19 cellular contexts compared by ENCODE assay signal in genomic region chr6:123529058-123529457, GRCh38.
DNase-seq lines count a peak whose midpoint lies in the region; ATAC-seq and TF ChIP-seq lines count a peak whose summit lies in the region.
"Had no signal": no experiment of that assay in that cellular context is flagged by ENCODE, and none has a peak within 500 bp of the region (broad histone marks: within the 10 kb centered on the region; RNA-seq: fewer than 3 reads in every experiment).

No MANE protein-coding gene starts in this region.

- no peaks in the 10 kb centered on the region for H3K36me3 Mint-ChIP-seq in activated CD4-positive, alpha-beta T cell treated with anti-CD3 and anti-CD28 coated beads, Interleukin-2, amount 10 ng/mL, durations not matched to agents 7 days and 5 days (ENCODE audit: low read depth)
- H3K36me3 Mint-ChIP-seq: activated naive CD4-positive, alpha-beta T cell treated with anti-CD3 and anti-CD28 coated beads, Interleukin-2, amount 10 ng/mL, durations not matched to agents 7 days and 5 days; CD4-positive, CD25-positive, alpha-beta regulatory T cell had no signal

- no peaks in the 10 kb centered on the region for H3F3A ChIP-seq in PC-9 (ENCODE audit: insufficient read depth, low read depth)

- TF ChIP-seq POLR2A in heart left ventricle (IDR thresholded peaks at IDR 0.05) (no peak), thyroid gland (IDR thresholded peaks at IDR 0.05) (no peak)

- no TSS peak for BruUV-seq in PC-9 (replicated peaks; lab: Mats Ljungman, UMichigan)

- H3K36me3 ChIP-seq in heart left ventricle (no peaks in the 10 kb centered on the region), PC-9 (ENCODE audit: low read depth) (no peaks in the 10 kb centered on the region), thyroid gland (no peaks in the 10 kb centered on the region)
- H3K36me3 ChIP-seq: right atrium auricular region had no signal

- no peak overlapping the region for H3K27ac Mint-ChIP-seq in activated CD4-positive, alpha-beta T cell treated with anti-CD3 and anti-CD28 coated beads, Interleukin-2, amount 10 ng/mL, durations not matched to agents 7 days and 5 days
- H3K27ac Mint-ChIP-seq: activated CD4-positive, alpha-beta T cell treated with anti-CD3 and anti-CD28 coated beads for 36 hours; activated naive CD4-positive, alpha-beta T cell treated with anti-CD3 and anti-CD28 coated beads, Interleukin-2, amount 10 ng/mL, durations not matched to agents 7 days and 5 days; CD4-positive, CD25-positive, alpha-beta regulatory T cell had no signal

- intact Hi-C loops in heart left ventricle (cut with DNase I), result no loop called here
- intact Hi-C loops in Right ventricle myocardium superior (cut with DNase I), result no loop called here
- intact Hi-C loops in PC-9 (cut with micrococcal nuclease; ENCODE audit: unreplicated experiment), result no loop called here
- intact Hi-C loops in thyroid gland (cut with DNase I), result no loop called here

- no peaks in the 10 kb centered on the region for H3K4me1 Mint-ChIP-seq in activated CD4-positive, alpha-beta T cell treated with anti-CD3 and anti-CD28 coated beads, Interleukin-2, amount 10 ng/mL, durations not matched to agents 7 days and 5 days
- H3K4me1 Mint-ChIP-seq: activated CD4-positive, alpha-beta T cell treated with anti-CD3 and anti-CD28 coated beads for 36 hours; activated naive CD4-positive, alpha-beta T cell treated with anti-CD3 and anti-CD28 coated beads, Interleukin-2, amount 10 ng/mL, durations not matched to agents 7 days and 5 days; CD4-positive, CD25-positive, alpha-beta regulatory T cell; central memory CD8-positive, alpha-beta T cell had no signal

- H3K4me1 ChIP-seq in heart left ventricle, result peaks cover 0 to 14% (median 0%) of the 10 kb centered on the region in 12 donors
- peaks cover 15% of the 10 kb centered on the region for H3K4me1 ChIP-seq in PC-9 (replicated peaks; ENCODE audit: insufficient read depth)
- peaks cover 0 to 7% of the 10 kb centered on the region in 2 donors for H3K4me1 ChIP-seq in thyroid gland

- H3K9me3 Mint-ChIP-seq in activated CD4-positive, alpha-beta T cell treated with anti-CD3 and anti-CD28 coated beads, Interleukin-2, amount 10 ng/mL, durations not matched to agents 7 days and 5 days, result no peaks in the 10 kb centered on the region
- H3K9me3 Mint-ChIP-seq: activated naive CD4-positive, alpha-beta T cell treated with anti-CD3 and anti-CD28 coated beads, Interleukin-2, amount 10 ng/mL, durations not matched to agents 7 days and 5 days had no signal

- no peak overlapping the region for H3K4me2 ChIP-seq in PC-9

- no peaks in the 10 kb centered on the region for H4K20me1 ChIP-seq in PC-9 (ENCODE audit: insufficient read depth)

- no peak for ATAC-seq in heart left ventricle
- ATAC-seq in Right ventricle myocardium superior (ENCODE audit: poor library complexity), result no peak
- ATAC-seq: activated CD4-positive, alpha-beta T cell treated with anti-CD3 and anti-CD28 coated beads for 36 hours had no signal

- CTCF ChIA-PET in PC-9 (lab: Charles Lee), result no interaction called here
- CTCF ChIA-PET in activated CD4-positive, alpha-beta T cell treated with anti-CD3 and anti-CD28 coated beads, Interleukin-2, amount 10 ng/mL, durations not matched to agents 7 days and 5 days (lab: Charles Lee), result no interaction called here

- DNase-seq in heart left ventricle (no peak), Right ventricle myocardium superior (no peak), PC-9 (no peak), left kidney (ENCODE audit: low read depth, low spot score) (peak; percentile 62), thyroid gland (peak; percentile 1 to 5), HuH-7 (ENCODE audit: low spot score) (no peak), NCI-H1105 treated with DMSO at 0.1 percent for 48 hours (lab: John Stamatoyannopoulos, UW) (no peak)
- DNase-seq in activated CD4-positive, alpha-beta T cell treated with anti-CD3 and anti-CD28 coated beads, Interleukin-2, amount 10 ng/mL, durations not matched to agents 7 days and 5 days, result no peak
- DNase-seq: activated CD4-positive, alpha-beta T cell treated with anti-CD3 and anti-CD28 coated beads for 36 hours; activated naive CD4-positive, alpha-beta T cell treated with anti-CD3 and anti-CD28 coated beads, Interleukin-2, amount 10 ng/mL, durations not matched to agents 7 days and 5 days; CD4-positive, CD25-positive, alpha-beta regulatory T cell; foreskin melanocyte; HCEC 1CT; KG1; NCI-H187; occipital lobe; SIG-M5 had no signal

- no peaks in the 10 kb centered on the region for H3K27me3 ChIP-seq in heart left ventricle
- no peaks in the 10 kb centered on the region for H3K27me3 ChIP-seq in PC-9 (ENCODE audit: insufficient read depth, low read depth)
- no peaks in the 10 kb centered on the region for H3K27me3 ChIP-seq in thyroid gland
- H3K27me3 ChIP-seq: right atrium auricular region had no signal

- H3K9me2 ChIP-seq in PC-9 (ENCODE audit: insufficient read depth), result no peaks in the 10 kb centered on the region

- H3K27me3 Mint-ChIP-seq in activated CD4-positive, alpha-beta T cell treated with anti-CD3 and anti-CD28 coated beads, Interleukin-2, amount 10 ng/mL, durations not matched to agents 7 days and 5 days, result no peaks in the 10 kb centered on the region
- H3K27me3 Mint-ChIP-seq: activated CD4-positive, alpha-beta T cell treated with anti-CD3 and anti-CD28 coated beads for 36 hours; activated naive CD4-positive, alpha-beta T cell treated with anti-CD3 and anti-CD28 coated beads, Interleukin-2, amount 10 ng/mL, durations not matched to agents 7 days and 5 days; CD4-positive, CD25-positive, alpha-beta regulatory T cell; central memory CD8-positive, alpha-beta T cell had no signal

- 79 to 92% (median 83%) methylated on average over 4 of the region's 4 CpGs for WGBS in heart left ventricle, 4 donors
- WGBS in thyroid gland, 2 donors, result 28 to 30% methylated on average over 4 of the region's 4 CpGs

- H3K27ac ChIP-seq in heart left ventricle (peak overlapping the region in 7 of 12 donors; percentile 0 to 55 (median 17)), PC-9 (peak overlapping the region; percentile 42), thyroid gland (no peak overlapping the region)

- no peak overlapping the region for H2AFZ ChIP-seq in PC-9

- H3K4me3 Mint-ChIP-seq in activated CD4-positive, alpha-beta T cell treated with anti-CD3 and anti-CD28 coated beads, Interleukin-2, amount 10 ng/mL, durations not matched to agents 7 days and 5 days, result no peak overlapping the region
- H3K4me3 Mint-ChIP-seq: activated CD4-positive, alpha-beta T cell treated with anti-CD3 and anti-CD28 coated beads for 36 hours; activated naive CD4-positive, alpha-beta T cell treated with anti-CD3 and anti-CD28 coated beads, Interleukin-2, amount 10 ng/mL, durations not matched to agents 7 days and 5 days; CD4-positive, CD25-positive, alpha-beta regulatory T cell; central memory CD8-positive, alpha-beta T cell had no signal

- no peak for TF ChIP-seq CTCF in heart left ventricle (IDR thresholded peaks at IDR 0.05)
- TF ChIP-seq CTCF in PC-9 (conservative IDR thresholded peaks at IDR 0.05), result no peak
- TF ChIP-seq CTCF in thyroid gland (IDR thresholded peaks at IDR 0.05), result no peak

- POLR2A ChIA-PET in PC-9 (lab: Charles Lee; ENCODE audit: unreplicated experiment), result interaction anchor here (0.7 kb wide), 1 partner anchor 816 kb away, joined by 3 read pairs; no protein-coding TSS in a partner anchor
- POLR2A ChIA-PET in activated CD4-positive, alpha-beta T cell treated with anti-CD3 and anti-CD28 coated beads, Interleukin-2, amount 10 ng/mL, durations not matched to agents 7 days and 5 days (lab: Charles Lee), result no interaction called here

- H3K4me3 ChIP-seq in heart left ventricle (no peak overlapping the region), PC-9 (no peak overlapping the region), thyroid gland (replicated peaks in 1 of 3) (no peak overlapping the region)
- H3K4me3 ChIP-seq: right atrium auricular region had no signal

- H3K9me3 ChIP-seq in heart left ventricle, result no peaks in the 10 kb centered on the region
- H3K9me3 ChIP-seq in PC-9 (ENCODE audit: insufficient read depth, low read depth), result no peaks in the 10 kb centered on the region
- no peaks in the 10 kb centered on the region for H3K9me3 ChIP-seq in thyroid gland
- H3K9me3 ChIP-seq: right atrium auricular region had no signal

- H3K79me2 ChIP-seq in PC-9 (ENCODE audit: low read depth), result no peaks in the 10 kb centered on the region

Comparison
In these comparisons a context has a peak if more than half of its experiments do, and no peak if none do; other contexts are left out.
1. DNase-seq: peak in left kidney (single experiment) and thyroid gland (2 of 2); none in heart left ventricle (0 of 5), Right ventricle myocardium superior (single experiment), PC-9 (0 of 2), HuH-7 (single experiment), activated CD4-positive, alpha-beta T cell treated with anti-CD3 and anti-CD28 coated beads, Interleukin-2, amount 10 ng/mL, durations not matched to agents 7 days and 5 days (single experiment) and NCI-H1105 treated with DMSO at 0.1 percent for 48 hours (single experiment).
2. H3K27ac ChIP-seq: peak in heart left ventricle (7 of 12) and PC-9 (single experiment); none in thyroid gland (0 of 3).